Comparison of ENCODE assay signal across 17 cellular contexts in genomic region chr21:32140212-32141008, GRCh38.
DNase-seq lines count a peak whose midpoint lies in the region; ATAC-seq and TF ChIP-seq lines count a peak whose summit lies in the region.
"Had no signal": no experiment of that assay in that cellular context is flagged by ENCODE, and none has a peak within 500 bp of the region (broad histone marks: within the 10 kb centered on the region; RNA-seq: fewer than 3 reads in every experiment).

No MANE protein-coding gene starts in this region.

- no peaks in the 10 kb centered on the region for H3K36me3 Mint-ChIP-seq in endodermal cell (ENCODE audit: low read depth)
- no peaks in the 10 kb centered on the region for H3K36me3 Mint-ChIP-seq in nephron (ENCODE audit: low read depth)
- H3K36me3 Mint-ChIP-seq: CD8-positive, alpha-beta T cell had no signal

- TF ChIP-seq CTCF in HFF-Myc (IDR thresholded peaks at IDR 0.05; ENCODE audit: low read depth, low read length, missing control alignments) (no peak), endodermal cell (conservative IDR thresholded peaks at IDR 0.05) (no peak), nephron (IDR thresholded peaks at IDR 0.05; ENCODE audit: unreplicated experiment in 3 of 3) (no peak)

- ATAC-seq in HG03521 (IDR thresholded peaks at IDR 0.05; ENCODE audit: unreplicated experiment) = no peak
- ATAC-seq: CD8-positive, alpha-beta T cell had no signal

- H3K27ac Mint-ChIP-seq in endodermal cell = no peak overlapping the region
- peak overlapping the region; percentile 39 to 83 (median 57) for H3K27ac Mint-ChIP-seq in nephron
- H3K27ac Mint-ChIP-seq: CD8-positive, alpha-beta T cell had no signal

- WGBS in endodermal cell (ENCODE audit: insufficient coverage in 1 of 2, insufficient read length in 1 of 2), 2 experiments = 80 to 91% methylated on average over 5 to 11 of the region's 11 CpGs

- no peak overlapping the region for H3K9ac ChIP-seq in endodermal cell (ENCODE audit: extremely low read depth, low read length, poor library complexity, severe bottlenecking)
- H3K9ac ChIP-seq: BLaER1 had no signal

- H3K27ac ChIP-seq in endodermal cell (ENCODE audit: low read depth, low read length) = no peak overlapping the region
- H3K27ac ChIP-seq: BLaER1, PC-9, SJCRH30 had no signal

- in situ Hi-C loops in KBM-7 (cut with MboI; ENCODE audit: low pct_unique_long_range_greater_than_20kb, low sequenced_read_pairs) = no loop called here

- H3K9me3 ChIP-seq in endodermal cell (ENCODE audit: control insufficient read depth, low read length) = peaks cover 10% of the 10 kb centered on the region
- H3K9me3 ChIP-seq: BLaER1, HAP-1 had no signal

- peaks cover 7% of the 10 kb centered on the region for H3K27me3 Mint-ChIP-seq in endodermal cell (ENCODE audit: insufficient read depth)
- peaks cover 17% of the 10 kb centered on the region for H3K27me3 Mint-ChIP-seq in nephron (ENCODE audit: low read depth)

- DNase-seq in AG20443 (ENCODE audit: low spot score) (peak; percentile 39), HFF-Myc (ENCODE audit: extremely low read depth, low read depth) (peak; percentile 92), endodermal cell (peak; percentile 13), glomerular visceral epithelial cell (ENCODE audit: extremely low spot score) (no peak), KBM-7 (no peak)
- DNase-seq: ACHN; CD8-positive, alpha-beta T cell; Kasumi-1; NCI-H1105 treated with DMSO at 0.1 percent for 48 hours; NCI-H1694 treated with DMSO at 0.1 percent for 48 hours; NCI-H748 treated with DMSO at 0.1 percent for 48 hours; PC-9; SJCRH30 had no signal

- peaks cover 12% of the 10 kb centered on the region for H3K4me1 ChIP-seq in endodermal cell (ENCODE audit: control insufficient read depth, insufficient read depth, low read length)
- H3K4me1 ChIP-seq: HAP-1 had no signal

- H3K9me3 Mint-ChIP-seq in endodermal cell (peaks cover 12% of the 10 kb centered on the region), nephron (peaks cover 6% of the 10 kb centered on the region)
- H3K9me3 Mint-ChIP-seq: CD8-positive, alpha-beta T cell had no signal

- no peaks in the 10 kb centered on the region for H3K27me3 ChIP-seq in endodermal cell (ENCODE audit: control insufficient read depth, insufficient read depth, low read length, poor library complexity, severe bottlenecking)
- H3K27me3 ChIP-seq: BLaER1, SJCRH30 had no signal

- H3K4me1 Mint-ChIP-seq in endodermal cell (peaks cover 26% of the 10 kb centered on the region), nephron (peaks cover 53% of the 10 kb centered on the region)

- H3K4me3 ChIP-seq in HFF-Myc (replicated peaks; ENCODE audit: low read depth, low read length) (no peak overlapping the region), endodermal cell (ENCODE audit: low read length) (no peak overlapping the region)
- H3K4me3 ChIP-seq: BLaER1, HAP-1, PC-9, SJCRH30 had no signal

- no peaks in the 10 kb centered on the region for H3K36me3 ChIP-seq in endodermal cell (ENCODE audit: control insufficient read depth, insufficient read depth, low read length)
- H3K36me3 ChIP-seq: BLaER1, HAP-1, SJCRH30 had no signal

- no peak overlapping the region for H3K4me3 Mint-ChIP-seq in endodermal cell
- no peak overlapping the region for H3K4me3 Mint-ChIP-seq in nephron
- H3K4me3 Mint-ChIP-seq: CD8-positive, alpha-beta T cell had no signal

Comparison
In these comparisons a context has a peak if more than half of its experiments do, and no peak if none do; other contexts are left out.
1. DNase-seq: peak in AG20443 (single experiment), HFF-Myc (single experiment) and endodermal cell (single experiment); none in glomerular visceral epithelial cell (single experiment) and KBM-7 (single experiment).